ENCODE assay signal across 8 cellular contexts in genomic region chr7:5231811-5232484, GRCh38. TPM values are rescaled to one million over a fixed set of nuclear protein-coding genes. Genes with fewer than 3 reads are reported as not detected.
DNase-seq lines count a peak whose midpoint lies in the region; ATAC-seq lines count a peak whose summit lies in the region.

No MANE protein-coding gene starts in this region.

- intact Hi-C loops in activated CD4-positive, alpha-beta T cell treated with anti-CD3 and anti-CD28 coated beads, Interleukin-2, amount 10 ng/mL, durations not matched to agents 24 days and 14 days (cut with micrococcal nuclease) = no loop called here

- no peak for DNase-seq in activated naive CD4-positive, alpha-beta T cell treated with anti-CD3 and anti-CD28 coated beads, Interleukin-2, amount 50 U/mL, for 72 hours (ENCODE audit: low spot score in 2 of 2)
- no peak for DNase-seq in activated naive CD4-positive, alpha-beta T cell treated with Interleukin-2 at 50 U/mL for 16 hours
- no peak for DNase-seq in central memory CD8-positive, alpha-beta T cell (ENCODE audit: low spot score in 2 of 2)
- DNase-seq in COR-L47 (lab: John Stamatoyannopoulos, UW) (no peak), KG1 (lab: John Stamatoyannopoulos, UW) (no peak), NCI-H345 (lab: John Stamatoyannopoulos, UW) (no peak)
- no peak for DNase-seq in activated CD4-positive, alpha-beta T cell treated with anti-CD3 and anti-CD28 coated beads, Interleukin-2, amount 10 ng/mL, durations not matched to agents 24 days and 14 days

- peak; percentile 47 to 52 for ATAC-seq in activated naive CD4-positive, alpha-beta T cell treated with anti-CD3 and anti-CD28 coated beads, Interleukin-2, amount 50 U/mL, for 72 hours
- ATAC-seq in HG03108 (IDR thresholded peaks at IDR 0.05; ENCODE audit: unreplicated experiment) = peak; percentile 50
- ATAC-seq in central memory CD8-positive, alpha-beta T cell (replicated peaks; ENCODE audit: extremely low read depth, poor library complexity, severe bottlenecking) = no peak

- peaks cover 4 to 24% of the 10 kb centered on the region in 2 donors for H3K36me3 Mint-ChIP-seq in activated naive CD4-positive, alpha-beta T cell treated with anti-CD3 and anti-CD28 coated beads, Interleukin-2, amount 50 U/mL, for 72 hours
- peaks cover 53% of the 10 kb centered on the region for H3K36me3 Mint-ChIP-seq in central memory CD8-positive, alpha-beta T cell (ENCODE audit: insufficient read depth)
- H3K36me3 Mint-ChIP-seq in activated CD4-positive, alpha-beta T cell treated with anti-CD3 and anti-CD28 coated beads, Interleukin-2, amount 10 ng/mL, durations not matched to agents 24 days and 14 days (ENCODE audit: low read depth) = peaks cover 31% of the 10 kb centered on the region

- peak overlapping the region; percentile 16 for H3K4me3 Mint-ChIP-seq in central memory CD8-positive, alpha-beta T cell
- H3K4me3 Mint-ChIP-seq in activated CD4-positive, alpha-beta T cell treated with anti-CD3 and anti-CD28 coated beads, Interleukin-2, amount 10 ng/mL, durations not matched to agents 24 days and 14 days = no peak overlapping the region

- no peaks in the 10 kb centered on the region for H3K27me3 Mint-ChIP-seq in central memory CD8-positive, alpha-beta T cell
- H3K27me3 Mint-ChIP-seq in activated CD4-positive, alpha-beta T cell treated with anti-CD3 and anti-CD28 coated beads, Interleukin-2, amount 10 ng/mL, durations not matched to agents 24 days and 14 days = no peaks in the 10 kb centered on the region

- H3K27ac Mint-ChIP-seq in activated naive CD4-positive, alpha-beta T cell treated with anti-CD3 and anti-CD28 coated beads, Interleukin-2, amount 50 U/mL, for 72 hours = peak overlapping the region; percentile 17 to 26
- H3K27ac Mint-ChIP-seq in central memory CD8-positive, alpha-beta T cell (ENCODE audit: low read depth) = peak overlapping the region; percentile 59
- H3K27ac Mint-ChIP-seq in activated CD4-positive, alpha-beta T cell treated with anti-CD3 and anti-CD28 coated beads, Interleukin-2, amount 10 ng/mL, durations not matched to agents 24 days and 14 days = no peak overlapping the region

- H3K4me1 Mint-ChIP-seq in central memory CD8-positive, alpha-beta T cell = peaks cover 8% of the 10 kb centered on the region
- peaks cover 6% of the 10 kb centered on the region for H3K4me1 Mint-ChIP-seq in activated CD4-positive, alpha-beta T cell treated with anti-CD3 and anti-CD28 coated beads, Interleukin-2, amount 10 ng/mL, durations not matched to agents 24 days and 14 days

- no peaks in the 10 kb centered on the region for H3K9me3 Mint-ChIP-seq in activated naive CD4-positive, alpha-beta T cell treated with anti-CD3 and anti-CD28 coated beads, Interleukin-2, amount 50 U/mL, for 72 hours
- no peaks in the 10 kb centered on the region for H3K9me3 Mint-ChIP-seq in central memory CD8-positive, alpha-beta T cell
- H3K9me3 Mint-ChIP-seq in activated CD4-positive, alpha-beta T cell treated with anti-CD3 and anti-CD28 coated beads, Interleukin-2, amount 10 ng/mL, durations not matched to agents 24 days and 14 days = no peaks in the 10 kb centered on the region

RNA-seq across cellular contexts. Expression of gene WIPI2, which starts 41.9 kb away (rescaled TPM):
- 10 to 100 TPM; 52.2 to 63.2 TPM for total RNA-seq in activated naive CD4-positive, alpha-beta T cell treated with anti-CD3 and anti-CD28 coated beads, Interleukin-2, amount 50 U/mL, for 72 hours
- total RNA-seq in activated CD4-positive, alpha-beta T cell treated with anti-CD3 and anti-CD28 coated beads, Interleukin-2, amount 10 ng/mL, durations not matched to agents 24 days and 14 days = 49.1 and 51.4 TPM in 2 replicates

RNA-seq across cellular contexts. Expression of gene SLC29A4, which starts 50.8 kb away (rescaled TPM):
- total RNA-seq in activated naive CD4-positive, alpha-beta T cell treated with anti-CD3 and anti-CD28 coated beads, Interleukin-2, amount 50 U/mL, for 72 hours = 1 to 10 TPM in 1 of 2 donors, not detected in 1; 5.3 TPM
- 1.1 and 1.8 TPM in 2 replicates for total RNA-seq in activated CD4-positive, alpha-beta T cell treated with anti-CD3 and anti-CD28 coated beads, Interleukin-2, amount 10 ng/mL, durations not matched to agents 24 days and 14 days
